Comparison of ENCODE assay signal across 19 cellular contexts in the genomic region with DNA sequence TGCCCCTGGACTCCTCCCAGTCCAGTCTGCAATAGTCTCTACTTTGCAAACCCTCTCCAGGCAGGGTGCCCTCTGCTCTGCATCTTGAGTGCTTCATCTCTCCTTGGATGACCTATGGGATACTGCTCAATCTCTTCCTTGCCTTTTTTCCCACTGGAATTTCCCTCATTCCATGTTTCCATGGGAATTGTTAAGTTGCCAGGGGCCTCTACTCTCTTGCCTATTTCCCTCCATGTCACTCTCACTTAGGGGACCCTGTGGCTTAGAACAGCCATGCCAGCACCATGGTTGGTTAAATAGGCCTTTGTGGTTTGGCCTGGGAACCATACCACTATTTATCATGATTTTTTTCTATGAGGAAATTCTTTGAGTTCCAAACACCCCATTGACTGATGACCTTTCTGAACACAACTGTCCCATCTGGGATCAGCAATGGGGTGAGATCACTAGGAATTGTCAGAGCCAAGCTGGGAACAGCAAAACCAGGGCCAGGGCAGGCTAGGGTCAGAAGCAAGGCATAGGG.
DNase-seq lines count a peak whose midpoint lies in the region; ATAC-seq and TF ChIP-seq lines count a peak whose summit lies in the region.
"Had no signal": no experiment of that assay in that cellular context is flagged by ENCODE, and none has a peak within 500 bp of the region (broad histone marks: within the 10 kb centered on the region; RNA-seq: fewer than 3 reads in every experiment).

No MANE protein-coding gene starts in this region.

- peak; percentile 60 for DNase-seq in BJ (ENCODE audit: low read depth)
- peak; percentile 3 for DNase-seq in NCI-H226
- DNase-seq in foreskin fibroblast = peak; percentile 14 to 21
- DNase-seq in epidermal melanocyte (ENCODE audit: insufficient read length, low spot score) = no peak
- DNase-seq in activated naive CD4-positive, alpha-beta T cell (lab: John Stamatoyannopoulos, UW) = no peak
- DNase-seq in HEK293T (ENCODE audit: extremely low spot score) = no peak
- DNase-seq: activated CD4-positive, alpha-beta T cell treated with anti-CD3 and anti-CD28 coated beads for 36 hours; activated CD8-positive, alpha-beta memory T cell treated with anti-CD3 and anti-CD28 coated beads, Interleukin-2, amount 50 U/mL, for 4 hours; activated gamma-delta T cell; COR-L47; immature natural killer cell; NCI-H1092; NCI-H69; nephron progenitor cell; stimulated activated naive CD8-positive, alpha-beta T cell treated with anti-CD3 and anti-CD28 coated beads, Interleukin-15, amount 100 ng/mL, for 72 hours; T-helper 9 cell had no signal

- TF ChIP-seq CTCF in BJ (IDR thresholded peaks at IDR 0.05; ENCODE audit: insufficient read depth, low read depth, low read length) (no peak), foreskin fibroblast (IDR thresholded peaks at IDR 0.05; ENCODE audit: low read depth, low read length) (no peak), parathyroid adenoma (IDR thresholded peaks at IDR 0.05) (no peak)

- peak overlapping the region; percentile 74 for H2AFZ ChIP-seq in parathyroid adenoma

- no peaks in the 10 kb centered on the region for H3K79me2 ChIP-seq in parathyroid adenoma

- H3K4me3 ChIP-seq in BJ (ENCODE audit: low read depth, low read length) (no peak overlapping the region), foreskin fibroblast (ENCODE audit: low read depth in 1 of 2, low read length in 2 of 2) (no peak overlapping the region), parathyroid adenoma (ENCODE audit: low read depth, low read length) (no peak overlapping the region)
- H3K4me3 ChIP-seq: ascending aorta had no signal

- no peaks in the 10 kb centered on the region for H3K36me3 ChIP-seq in BJ (ENCODE audit: control insufficient read depth, insufficient read depth, low read length)
- H3K36me3 ChIP-seq in parathyroid adenoma (ENCODE audit: control insufficient read depth, insufficient read depth, low read length) = no peaks in the 10 kb centered on the region
- H3K36me3 ChIP-seq: ascending aorta had no signal

- no peak overlapping the region for H3K4me2 ChIP-seq in parathyroid adenoma (ENCODE audit: low read length)

- H3K27ac ChIP-seq in parathyroid adenoma = peak overlapping the region; percentile 90

- CTCF ChIA-PET in BJ (lab: Yijun Ruan, JAX) (interaction anchor here (0.7 to 1.1 kb wide), 3 partner anchors 9 to 385 kb away, joined by 3 to 4 read pairs (median 3); no protein-coding TSS in a partner anchor), HEK293T (lab: Yijun Ruan, JAX) (no interaction called here)

- H3K9me3 ChIP-seq in parathyroid adenoma (ENCODE audit: control insufficient read depth, low read length) = no peaks in the 10 kb centered on the region
- H3K9me3 ChIP-seq: ascending aorta had no signal

- H3K27me3 ChIP-seq in BJ (ENCODE audit: control insufficient read depth, insufficient read depth, low read length) (no peaks in the 10 kb centered on the region), parathyroid adenoma (ENCODE audit: control insufficient read depth, insufficient read depth, low read length) (no peaks in the 10 kb centered on the region)
- H3K27me3 ChIP-seq: ascending aorta had no signal

- POLR2A ChIA-PET in BJ (lab: Charles Lee) = no interaction called here
- POLR2A ChIA-PET in HEK293T (lab: Yijun Ruan, JAX) = no interaction called here

- ATAC-seq in HG02642 (IDR thresholded peaks at IDR 0.05; ENCODE audit: poor library complexity, unreplicated experiment) = no peak
- ATAC-seq: activated CD4-positive, alpha-beta T cell treated with anti-CD3 and anti-CD28 coated beads for 36 hours; stimulated activated naive CD8-positive, alpha-beta T cell treated with anti-CD3 and anti-CD28 coated beads, Interleukin-15, amount 100 ng/mL, for 72 hours had no signal

- no peak overlapping the region for H3K9ac ChIP-seq in parathyroid adenoma

- H3K4me1 ChIP-seq in parathyroid adenoma = peaks cover 50% of the 10 kb centered on the region

TF ChIP-seq in HEK293T, 16 proteins besides CTCF, POLR2A, EP300 and RAD21:
- no peak for TF ChIP-seq L3MBTL2 (conservative IDR thresholded peaks at IDR 0.05)
- TF ChIP-seq LEF1 (IDR thresholded peaks at IDR 0.05; ENCODE audit: borderline replicate concordance) = no peak
- no peak for TF ChIP-seq TARDBP (IDR thresholded peaks at IDR 0.05)
- TF ChIP-seq ARNT (IDR thresholded peaks at IDR 0.05) = no peak
- no peak for TF ChIP-seq FOXM1 (IDR thresholded peaks at IDR 0.05; ENCODE audit: borderline replicate concordance)
- no peak for TF ChIP-seq NFRKB (IDR thresholded peaks at IDR 0.05)
- no peak for TF ChIP-seq SUZ12 (IDR thresholded peaks at IDR 0.05)
- no peak for TF ChIP-seq ZNF384 (IDR thresholded peaks at IDR 0.05)
- TF ChIP-seq SP1 (IDR thresholded peaks at IDR 0.05) = no peak
- TF ChIP-seq CTBP1 (IDR thresholded peaks at IDR 0.05; ENCODE audit: borderline replicate concordance) = no peak
- TF ChIP-seq FOXK2 (IDR thresholded peaks at IDR 0.05) = no peak
- no peak for TF ChIP-seq HDGF (IDR thresholded peaks at IDR 0.05; ENCODE audit: borderline replicate concordance)
- TF ChIP-seq ELF4 (IDR thresholded peaks at IDR 0.05) = no peak
- TF ChIP-seq FOXA1 (IDR thresholded peaks at IDR 0.05) = no peak
- no peak for TF ChIP-seq BHLHE40 (IDR thresholded peaks at IDR 0.05; ENCODE audit: borderline replicate concordance)
- TF ChIP-seq, protein P1, sequence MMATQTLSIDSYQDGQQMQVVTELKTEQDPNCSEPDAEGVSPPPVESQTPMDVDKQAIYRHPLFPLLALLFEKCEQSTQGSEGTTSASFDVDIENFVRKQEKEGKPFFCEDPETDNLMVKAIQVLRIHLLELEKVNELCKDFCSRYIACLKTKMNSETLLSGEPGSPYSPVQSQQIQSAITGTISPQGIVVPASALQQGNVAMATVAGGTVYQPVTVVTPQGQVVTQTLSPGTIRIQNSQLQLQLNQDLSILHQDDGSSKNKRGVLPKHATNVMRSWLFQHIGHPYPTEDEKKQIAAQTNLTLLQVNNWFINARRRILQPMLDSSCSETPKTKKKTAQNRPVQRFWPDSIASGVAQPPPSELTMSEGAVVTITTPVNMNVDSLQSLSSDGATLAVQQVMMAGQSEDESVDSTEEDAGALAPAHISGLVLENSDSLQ (IDR thresholded peaks at IDR 0.05) = no peak

Comparison
In these comparisons a context has a peak if more than half of its experiments do, and no peak if none do; other contexts are left out.
1. DNase-seq: peak in BJ (single experiment), NCI-H226 (single experiment) and foreskin fibroblast (2 of 2); none in epidermal melanocyte (single experiment), activated naive CD4-positive, alpha-beta T cell (0 of 4) and HEK293T (single experiment).